In the genomic region with DNA sequence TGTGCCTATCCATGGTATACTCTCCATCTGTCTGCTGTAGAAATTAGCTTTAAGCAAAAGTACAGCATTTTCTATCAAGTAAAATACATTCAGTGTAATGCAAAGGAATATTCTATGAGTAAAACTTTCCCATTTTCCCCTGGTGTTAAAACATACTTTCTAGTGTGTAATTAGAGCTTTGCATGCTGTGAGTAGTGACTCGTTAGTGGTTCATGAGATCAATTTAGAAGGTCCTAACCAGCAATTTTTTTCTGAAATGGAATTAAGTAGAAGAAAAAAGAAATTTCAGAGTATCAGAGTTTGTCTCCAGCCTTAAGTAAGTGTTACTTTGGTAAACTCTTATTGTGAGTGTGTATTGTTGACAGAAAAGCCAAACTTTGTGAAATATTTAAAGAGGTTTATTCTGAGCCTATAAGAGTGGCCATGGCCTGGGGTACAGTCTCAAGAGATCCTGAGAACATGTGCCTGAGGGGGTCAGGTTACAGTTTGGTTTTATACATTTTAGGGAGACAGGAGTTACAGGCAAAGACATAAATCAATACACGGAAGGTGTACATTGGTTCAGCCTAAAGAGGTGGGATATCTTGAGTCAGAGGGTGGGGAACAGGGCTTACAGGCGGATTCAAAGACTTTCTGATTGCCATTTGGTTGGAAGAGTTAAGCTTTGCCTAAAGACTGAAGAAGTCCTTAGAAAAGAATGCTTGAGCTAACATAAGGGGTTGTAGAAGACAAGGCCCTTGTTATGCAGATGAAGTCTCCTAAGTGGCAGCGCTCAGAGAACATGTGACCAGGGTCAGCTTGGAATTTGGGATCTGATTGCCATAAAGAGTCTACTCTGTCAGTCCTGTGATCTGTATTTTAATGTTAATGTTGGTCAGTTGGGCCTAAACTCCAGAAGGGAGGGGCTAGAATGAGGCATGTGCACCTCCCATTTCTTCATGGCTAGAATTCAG, we compare ENCODE assay signal across 17 cellular contexts. TPM values are rescaled to one million over a fixed set of nuclear protein-coding genes. Genes with fewer than 3 reads are reported as not detected.
A peak's percentile ranks its signal among the peaks of the same experiment; 100 is the strongest.
DNase-seq lines count a peak whose midpoint lies in the region; ATAC-seq and TF ChIP-seq lines count a peak whose summit lies in the region.
"Had no signal": no experiment of that assay in that cellular context is flagged by ENCODE, and none has a peak within 500 bp of the region (broad histone marks: within the 10 kb centered on the region; RNA-seq: fewer than 3 reads in every experiment).

No MANE protein-coding gene starts in this region.

- H3K4me3 ChIP-seq in HUES48 (ENCODE audit: low read depth, low read length), result peak overlapping the region; percentile 41
- H3K4me3 ChIP-seq in effector memory CD4-positive, alpha-beta T cell (ENCODE audit: insufficient read depth, low read depth, low read length, poor library complexity, severe bottlenecking), result no peak overlapping the region
- H3K4me3 ChIP-seq: hepatocyte, tibial artery had no signal

- peak; percentile 24 to 25 for ATAC-seq in activated CD4-positive, CD25-positive, alpha-beta regulatory T cell treated with anti-CD3 and anti-CD28 coated beads, Interleukin-2, amount 50 U/mL, for 24 hours
- no peak for ATAC-seq in left lobe of liver

- no peaks in the 10 kb centered on the region for H3K9me3 ChIP-seq in HUES48 (ENCODE audit: control insufficient read depth, insufficient read depth, low read length)
- H3K9me3 ChIP-seq in effector memory CD4-positive, alpha-beta T cell (ENCODE audit: control insufficient read depth, low read length), result no peaks in the 10 kb centered on the region
- H3K9me3 ChIP-seq: tibial artery had no signal

- peaks cover 13% of the 10 kb centered on the region for H3K27me3 Mint-ChIP-seq in nephron progenitor cell (ENCODE audit: low read depth, poor library complexity)

- peaks cover 16% of the 10 kb centered on the region for H3K4me1 Mint-ChIP-seq in nephron progenitor cell

- peak overlapping the region; percentile 30; the same call in 1 of the 2 replicates for H3K9ac ChIP-seq in HUES48 (ENCODE audit: low read depth, low read length)

- H3K27ac ChIP-seq in HUES48 (ENCODE audit: low read depth, low read length), result peak overlapping the region; percentile 92
- peak overlapping the region; percentile 3 for H3K27ac ChIP-seq in effector memory CD4-positive, alpha-beta T cell (ENCODE audit: insufficient read depth, low read length, poor library complexity, severe bottlenecking)
- H3K27ac ChIP-seq: epithelial cell of prostate, hepatocyte, tibial artery had no signal

- no peaks in the 10 kb centered on the region for H3K27me3 ChIP-seq in HUES48 (ENCODE audit: control insufficient read depth, insufficient read depth, low read length)
- H3K27me3 ChIP-seq in effector memory CD4-positive, alpha-beta T cell (replicated peaks; ENCODE audit: control insufficient read depth, insufficient read depth, low read length, poor library complexity, severe bottlenecking), result no peaks in the 10 kb centered on the region
- H3K27me3 ChIP-seq: hepatocyte had no signal

- no peak for TF ChIP-seq CTCF in nephron progenitor cell (IDR thresholded peaks at IDR 0.05)

- H3K27ac Mint-ChIP-seq in nephron progenitor cell, result peak overlapping the region; percentile 72

- H3K9me3 Mint-ChIP-seq in nephron progenitor cell, result peaks cover 8% of the 10 kb centered on the region

- H3K36me3 Mint-ChIP-seq in nephron progenitor cell (ENCODE audit: low read depth), result no peaks in the 10 kb centered on the region

- H3K4me1 ChIP-seq in HUES48 (ENCODE audit: control insufficient read depth, insufficient read depth, low read length), result peaks cover 29% of the 10 kb centered on the region
- H3K4me1 ChIP-seq in effector memory CD4-positive, alpha-beta T cell (ENCODE audit: control insufficient read depth, insufficient read depth, low read length, poor library complexity, severe bottlenecking), result peaks cover 39% of the 10 kb centered on the region
- H3K4me1 ChIP-seq: tibial artery had no signal

- no peaks in the 10 kb centered on the region for H3K36me3 ChIP-seq in HUES48 (ENCODE audit: control insufficient read depth, insufficient read depth, low read length)
- H3K36me3 ChIP-seq in effector memory CD4-positive, alpha-beta T cell (ENCODE audit: control insufficient read depth, insufficient read depth, low read length), result no peaks in the 10 kb centered on the region
- H3K36me3 ChIP-seq: tibial artery had no signal

- H3K4me3 Mint-ChIP-seq in nephron progenitor cell, result no peak overlapping the region

- DNase-seq in activated CD4-positive, CD25-positive, alpha-beta regulatory T cell treated with anti-CD3 and anti-CD28 coated beads, Interleukin-2, amount 50 U/mL, for 72 hours, result no peak
- DNase-seq in effector memory CD4-positive, alpha-beta T cell, result no peak
- DNase-seq in nephron progenitor cell (no peak), mucosa of gallbladder (ENCODE audit: low spot score) (no peak), left lobe of liver (ENCODE audit: low spot score) (no peak), NCI-H2107 treated with DMSO at 0.1 percent for 48 hours (lab: John Stamatoyannopoulos, UW; ENCODE audit: unreplicated experiment) (no peak)
- DNase-seq: activated effector memory CD4-positive, alpha-beta T cell treated with Interleukin-2 at 50 U/mL for 16 hours; central memory CD4-positive, alpha-beta T cell; NCI-H187 treated with DMSO at 0.1 percent for 48 hours; tibial artery had no signal

RNA-seq across cellular contexts. Expression of a gene that starts 25.5 kb away (rescaled TPM):
- not detected for total RNA-seq in mucosa of gallbladder
- not detected for total RNA-seq in left lobe of liver
- total RNA-seq: A673, hepatocyte, LHCN-M2, mesenteric fat pad had no signal

RNA-seq across cellular contexts. Expression of a gene that starts 45.8 kb away (rescaled TPM):
- total RNA-seq in mucosa of gallbladder (229 TPM), left lobe of liver (103 TPM)

RNA-seq across cellular contexts. Expression of a gene that starts 48.5 kb away (rescaled TPM):
- total RNA-seq in mucosa of gallbladder (88.4 TPM), left lobe of liver (7.6 TPM)

RNA-seq across cellular contexts. Expression of a gene that starts 59.9 kb away (rescaled TPM):
- not detected for total RNA-seq in mucosa of gallbladder
- 0.60 TPM for total RNA-seq in left lobe of liver
- total RNA-seq: LHCN-M2 had no signal

Comparison
In these comparisons a context has a peak if more than half of its experiments do, and no peak if none do; other contexts are left out.
1. RNA of a gene that starts 48.5 kb away (total RNA-seq): 88.4 TPM in mucosa of gallbladder (single experiment); 7.6 TPM in left lobe of liver (single experiment); every median in the first group is over 10 times any median in the second.